20 cellular contexts compared by ENCODE assay signal in genomic region chr15:86197770-86198169, GRCh38.
"Had no signal": no experiment of that assay in that cellular context is flagged by ENCODE, and none has a peak within 500 bp of the region (broad histone marks: within the 10 kb centered on the region; RNA-seq: fewer than 3 reads in every experiment).

No MANE protein-coding gene starts in this region.

- H3K27ac Mint-ChIP-seq: naive thymus-derived CD8-positive, alpha-beta T cell had no signal

- H3K4me1 Mint-ChIP-seq: naive thymus-derived CD8-positive, alpha-beta T cell had no signal

- H3K4me1 ChIP-seq: colonic mucosa, tibial artery, upper lobe of left lung, uterus had no signal

- H3K9me3 ChIP-seq: colonic mucosa, gastrocnemius medialis, mucosa of descending colon, neutrophil, psoas muscle, tibial artery, upper lobe of left lung, uterus had no signal

- H3K4me3 Mint-ChIP-seq: naive thymus-derived CD8-positive, alpha-beta T cell had no signal

- H3K27ac ChIP-seq: colonic mucosa, neutrophil, psoas muscle, skin epidermis, tibial artery, upper lobe of left lung, uterus had no signal

- DNase-seq: colonic mucosa; dermis blood vessel endothelial cell; gastrocnemius medialis; glutamatergic neuron; islet precursor cell; mammary epithelial cell; mucosa of descending colon; naive thymus-derived CD8-positive, alpha-beta T cell; retina; stimulated activated CD4-positive, alpha-beta T cell treated with anti-CD3 and anti-CD28 coated beads, Interleukin-2, amount 100 ng/mL, for 24 hours; stimulated activated CD4-positive, alpha-beta T cell treated with anti-CD3 and anti-CD28 coated beads, Interleukin-4, amount 100 ng/mL, for 4 hours; stimulated activated naive CD8-positive, alpha-beta T cell treated with anti-CD3 and anti-CD28 coated beads, Interleukin-15, Interleukin-2, amounts not matched to agents 100 U/mL and 50 U/mL, for 24 hours; tibial artery; upper lobe of left lung; uterus had no signal

- H3K36me3 ChIP-seq: colonic mucosa, gastrocnemius medialis, neutrophil, tibial artery, upper lobe of left lung, uterus had no signal

- H3K36me3 Mint-ChIP-seq: naive thymus-derived CD8-positive, alpha-beta T cell had no signal

- H3K4me3 ChIP-seq: colonic mucosa, gastrocnemius medialis, mucosa of descending colon, psoas muscle, skin epidermis, tibial artery, upper lobe of left lung, uterus had no signal

- ATAC-seq: gastrocnemius medialis; left lobe of liver; mucosa of descending colon; naive thymus-derived CD8-positive, alpha-beta T cell; psoas muscle; sciatic nerve; stimulated activated naive CD8-positive, alpha-beta T cell treated with anti-CD3 and anti-CD28 coated beads, Interleukin-15, Interleukin-2, amounts not matched to agents 100 U/mL and 50 U/mL, for 24 hours had no signal

- H3K27me3 ChIP-seq: colonic mucosa, gastrocnemius medialis, neutrophil, tibial artery, upper lobe of left lung, uterus had no signal
